Comparison of ENCODE assay signal across 8 cellular contexts in the genomic region with DNA sequence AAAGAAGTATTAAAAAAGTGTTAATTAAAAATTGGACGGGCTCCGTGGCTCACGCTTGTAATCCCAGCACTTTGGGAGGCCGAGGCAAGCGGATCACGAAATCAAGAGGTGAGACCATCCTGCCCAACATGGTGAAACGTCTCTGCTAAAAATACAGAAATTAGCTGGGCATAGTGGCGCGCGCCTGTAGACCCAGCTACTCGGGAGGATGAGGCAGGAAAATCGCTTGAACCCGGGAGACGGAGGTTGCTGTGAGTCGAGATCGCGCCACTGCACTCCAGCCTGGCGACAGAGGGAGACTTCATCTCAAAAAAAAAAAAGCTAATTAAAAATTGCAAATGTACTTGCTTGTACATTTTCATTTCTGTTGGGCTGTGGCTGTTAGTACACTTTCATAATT. TPM values are rescaled to one million over a fixed set of nuclear protein-coding genes. Genes with fewer than 3 reads are reported as not detected.
A peak's percentile ranks its signal among the peaks of the same experiment; 100 is the strongest.
DNase-seq lines count a peak whose midpoint lies in the region; ATAC-seq and TF ChIP-seq lines count a peak whose summit lies in the region.
"Not testable (repeated sequence)": the region's sequence is repeated elsewhere in the genome, so short reads cannot be mapped to it uniquely, and the experiment has no call there.

No MANE protein-coding gene starts in this region.

- H2BK120ac ChIP-seq in mesendoderm (ENCODE audit: low read depth, low read length) = not testable (repeated sequence)

- no CpG with 5 or more reads among the region's 18 CpGs for WGBS in mesendoderm (ENCODE audit: extremely low coverage, insufficient coverage, low lambda C conversion rate)
- WGBS in psoas muscle, 3 donors = 48 to 56% (median 53%) methylated on average over 18 of the region's 18 CpGs
- WGBS in upper lobe of left lung, 2 donors = 58 to 59% methylated on average over 18 of the region's 18 CpGs

- intact Hi-C loops in breast epithelium (cut with DNase I; ENCODE audit: low total_unique reads) = not testable (repeated sequence)
- intact Hi-C loops in psoas muscle (cut with DNase I) = loop anchor here in 1 of 2 donors (5.0 kb wide), 1 partner anchor 63 kb away; a partner anchor contains a TSS

- not testable (repeated sequence) for H2BK15ac ChIP-seq in mesendoderm (replicated peaks; ENCODE audit: low read depth)

- ATAC-seq in DND-41 (ENCODE audit: insufficient read depth, low read depth); psoas muscle; upper lobe of left lung (ENCODE audit: low FRiP score in 2 of 2): not testable (repeated sequence)

- H3K9ac ChIP-seq in DND-41 (ENCODE audit: low read depth, low read length) (peak overlapping the region; percentile 89), mesendoderm (ENCODE audit: low read length) (peak overlapping the region; percentile 91)

- not testable (repeated sequence) for H3K9me3 Mint-ChIP-seq in activated CD4-positive, alpha-beta T cell treated with anti-CD3 and anti-CD28 coated beads, Interleukin-2, amount 10 ng/mL, durations not matched to agents 7 days and 5 days

- H4K20me1 ChIP-seq in DND-41 (ENCODE audit: insufficient read depth, low read length) = peaks cover 43% of the 10 kb centered on the region

- DNase-seq in DND-41; MG63; activated CD4-positive, alpha-beta T cell treated with anti-CD3 and anti-CD28 coated beads, Interleukin-2, amount 10 ng/mL, durations not matched to agents 7 days and 5 days; breast epithelium (ENCODE audit: low spot score in 2 of 2); fibroblast of villous mesenchyme (ENCODE audit: low read depth); mesendoderm; psoas muscle; upper lobe of left lung: not testable (repeated sequence)

- H3K27me3 ChIP-seq in DND-41 (ENCODE audit: insufficient read depth, low read length, poor library complexity); MG63; breast epithelium; mesendoderm (ENCODE audit: insufficient read depth, low read length, poor library complexity); psoas muscle (ENCODE audit: insufficient read depth in 3 of 3, low read length in 2 of 3); upper lobe of left lung: not testable (repeated sequence)

- peaks cover 25% of the 10 kb centered on the region for H3K36me3 ChIP-seq in DND-41 (ENCODE audit: insufficient read depth, low read length)
- peaks cover 22% of the 10 kb centered on the region for H3K36me3 ChIP-seq in MG63
- not testable (repeated sequence) for H3K36me3 ChIP-seq in breast epithelium; mesendoderm (ENCODE audit: control insufficient read depth, insufficient read depth, low read length)
- peaks cover 0 to 21% of the 10 kb centered on the region in 2 donors for H3K36me3 ChIP-seq in psoas muscle (ENCODE audit: insufficient read depth in 1 of 2, low read depth in 1 of 2)
- H3K36me3 ChIP-seq in upper lobe of left lung = peaks cover 8 to 22% (median 10%) of the 10 kb centered on the region in 4 donors

- H2AK5ac ChIP-seq in mesendoderm (ENCODE audit: low read length) = not testable (repeated sequence)

- not testable (repeated sequence) for H3K4ac ChIP-seq in mesendoderm (ENCODE audit: low read depth, low read length)

- H3K79me2 ChIP-seq in DND-41 (ENCODE audit: insufficient read depth, low read length) = peaks cover 90% of the 10 kb centered on the region
- H3K79me2 ChIP-seq in mesendoderm (ENCODE audit: control insufficient read depth, insufficient read depth, low read length) = peaks cover 61% of the 10 kb centered on the region

- peaks cover 19% of the 10 kb centered on the region for H3K36me3 Mint-ChIP-seq in activated CD4-positive, alpha-beta T cell treated with anti-CD3 and anti-CD28 coated beads, Interleukin-2, amount 10 ng/mL, durations not matched to agents 7 days and 5 days (ENCODE audit: low read depth)

- H3K4me3 ChIP-seq in DND-41 (ENCODE audit: low read depth in 1 of 2, low read length in 2 of 2) (peak overlapping the region; percentile 92 to 98; a peak in 3 of 4 replicates), MG63 (peak overlapping the region; percentile 93), breast epithelium (peak overlapping the region; percentile 95 to 99 (median 97)), fibroblast of villous mesenchyme (ENCODE audit: low read depth, low read length) (peak overlapping the region; percentile 93), psoas muscle (peak overlapping the region; percentile 92), upper lobe of left lung (peak overlapping the region; percentile 84 to 99 (median 98))
- not testable (repeated sequence) for H3K4me3 ChIP-seq in mesendoderm (ENCODE audit: low read length)

- H3K4me2 ChIP-seq in DND-41 (ENCODE audit: insufficient read depth, low read length) = peak overlapping the region; percentile 93
- H3K4me2 ChIP-seq in mesendoderm (ENCODE audit: low read length) = peak overlapping the region; percentile 99

- H3K23ac ChIP-seq in mesendoderm (ENCODE audit: low read length) = not testable (repeated sequence)

- peak overlapping the region; percentile 42 for H3K27ac Mint-ChIP-seq in activated CD4-positive, alpha-beta T cell treated with anti-CD3 and anti-CD28 coated beads, Interleukin-2, amount 10 ng/mL, durations not matched to agents 7 days and 5 days

- not testable (repeated sequence) for TF ChIP-seq EP300 in upper lobe of left lung (IDR thresholded peaks at IDR 0.05)

- H4K5ac ChIP-seq in mesendoderm (ENCODE audit: low read length) = not testable (repeated sequence)

- CTCF ChIA-PET in activated CD4-positive, alpha-beta T cell treated with anti-CD3 and anti-CD28 coated beads, Interleukin-2, amount 10 ng/mL, durations not matched to agents 7 days and 5 days (lab: Charles Lee) = interaction anchor here (0.6 to 0.9 kb wide), 3 partner anchors 13 to 268 kb away, joined by 3 to 4 read pairs (median 3); no protein-coding TSS in a partner anchor

- H3K18ac ChIP-seq in mesendoderm (ENCODE audit: low read length) = not testable (repeated sequence)

- peak overlapping the region; percentile 88 for H3K4me3 Mint-ChIP-seq in activated CD4-positive, alpha-beta T cell treated with anti-CD3 and anti-CD28 coated beads, Interleukin-2, amount 10 ng/mL, durations not matched to agents 7 days and 5 days

- H4K8ac ChIP-seq in mesendoderm (ENCODE audit: low read depth, low read length) = not testable (repeated sequence)

- H2BK5ac ChIP-seq in mesendoderm (ENCODE audit: low read length) = not testable (repeated sequence)

- not testable (repeated sequence) for TF ChIP-seq CTCF in DND-41 (IDR thresholded peaks at IDR 0.05; ENCODE audit: borderline replicate concordance, extremely low read depth, low read length, poor library complexity, severe bottlenecking); breast epithelium (IDR thresholded peaks at IDR 0.05); fibroblast of villous mesenchyme (IDR thresholded peaks at IDR 0.05; ENCODE audit: insufficient read depth, low read depth, low read length); psoas muscle (IDR thresholded peaks at IDR 0.05); upper lobe of left lung (IDR thresholded peaks at IDR 0.05)

- POLR2A ChIA-PET in activated CD4-positive, alpha-beta T cell treated with anti-CD3 and anti-CD28 coated beads, Interleukin-2, amount 10 ng/mL, durations not matched to agents 7 days and 5 days (lab: Charles Lee) = not testable (repeated sequence)

- H3K27me3 Mint-ChIP-seq in activated CD4-positive, alpha-beta T cell treated with anti-CD3 and anti-CD28 coated beads, Interleukin-2, amount 10 ng/mL, durations not matched to agents 7 days and 5 days = not testable (repeated sequence)

- not testable (repeated sequence) for H2AFZ ChIP-seq in DND-41 (ENCODE audit: low read depth, low read length)

- H3K4me1 Mint-ChIP-seq in activated CD4-positive, alpha-beta T cell treated with anti-CD3 and anti-CD28 coated beads, Interleukin-2, amount 10 ng/mL, durations not matched to agents 7 days and 5 days = peaks cover 57% of the 10 kb centered on the region

- H3K27ac ChIP-seq in DND-41 (ENCODE audit: low read length); breast epithelium; mesendoderm (ENCODE audit: low read depth, low read length); psoas muscle: not testable (repeated sequence)
- peak overlapping the region in 1 of 4 donors; percentile 99 for H3K27ac ChIP-seq in upper lobe of left lung

- not testable (repeated sequence) for TF ChIP-seq POLR2A in breast epithelium (IDR thresholded peaks at IDR 0.05); upper lobe of left lung (IDR thresholded peaks at IDR 0.05)

- not testable (repeated sequence) for H3K9me3 ChIP-seq in DND-41 (ENCODE audit: insufficient read depth, low read length, severe bottlenecking); MG63; breast epithelium; psoas muscle; upper lobe of left lung

- peak overlapping the region; percentile 98 for H3K56ac ChIP-seq in mesendoderm (ENCODE audit: low read length)

- H3K4me1 ChIP-seq in DND-41 (ENCODE audit: insufficient read depth, low read length) = peaks cover 44% of the 10 kb centered on the region
- H3K4me1 ChIP-seq in breast epithelium = peaks cover 4 to 13% of the 10 kb centered on the region in 2 donors
- not testable (repeated sequence) for H3K4me1 ChIP-seq in mesendoderm (ENCODE audit: control insufficient read depth, low read depth, low read length)
- H3K4me1 ChIP-seq in psoas muscle = peaks cover 47% of the 10 kb centered on the region
- peaks cover 33 to 57% (median 48%) of the 10 kb centered on the region in 4 donors for H3K4me1 ChIP-seq in upper lobe of left lung

- peaks cover 23% of the 10 kb centered on the region for H3K79me1 ChIP-seq in mesendoderm (ENCODE audit: low read length)

RNA-seq across cellular contexts. Expression of a gene that starts 1.1 kb away (rescaled TPM):
- total RNA-seq in MG63 (2014; rRNA removed; shearing (Covaris generic); ENCODE audit: low replicate concordance) = 18.4 and 38.9 TPM in 2 replicates
- total RNA-seq in activated CD4-positive, alpha-beta T cell treated with anti-CD3 and anti-CD28 coated beads, Interleukin-2, amount 10 ng/mL, durations not matched to agents 7 days and 5 days = 10 to 100 TPM; 24.7 to 24.9 TPM
- total RNA-seq in breast epithelium (10 to 100 TPM; 26.5 to 41.9 (median 27.2) TPM), fibroblast of villous mesenchyme (22.9 and 32.0 TPM in 2 replicates), psoas muscle (100 to 1,000 TPM in 1 of 4 donors, 10 to 100 TPM in 3; 73.6 to 101 (median 80.0) TPM), upper lobe of left lung (10 to 100 TPM; 12.6 to 38.3 (median 28.6) TPM)
- polyA plus RNA-seq in mesendoderm (2013, experiment 1 of 2) = 27.1 TPM
- 28.2 TPM for polyA plus RNA-seq in mesendoderm (2013, experiment 2 of 2)
- polyA plus RNA-seq in psoas muscle = 100 to 1,000 TPM; 118 to 171 (median 141) TPM

RNA-seq across cellular contexts. Expression of a gene that starts 1.4 kb away (rescaled TPM):
- total RNA-seq in MG63 (2014; rRNA removed; shearing (Covaris generic); ENCODE audit: low replicate concordance) = 5.4 and 8.2 TPM in 2 replicates
- total RNA-seq in activated CD4-positive, alpha-beta T cell treated with anti-CD3 and anti-CD28 coated beads, Interleukin-2, amount 10 ng/mL, durations not matched to agents 7 days and 5 days = 10 to 100 TPM; 29.8 to 30.5 TPM
- total RNA-seq in breast epithelium (10 to 100 TPM; 29.5 to 45.4 (median 38.5) TPM), fibroblast of villous mesenchyme (28.3 and 42.7 TPM in 2 replicates), psoas muscle (10 to 100 TPM; 15.4 to 29.5 (median 23.2) TPM), upper lobe of left lung (10 to 100 TPM; 12.6 to 36.9 (median 27.1) TPM)
- polyA plus RNA-seq in mesendoderm (2013, experiment 1 of 2) = 22.9 TPM
- 21.8 TPM for polyA plus RNA-seq in mesendoderm (2013, experiment 2 of 2)
- polyA plus RNA-seq in psoas muscle = 10 to 100 TPM in 2 of 3 donors, 1 to 10 TPM in 1; 8.7 to 25.4 (median 14.1) TPM

RNA-seq across cellular contexts. Expression of a gene that starts 34.8 kb away (rescaled TPM):
- total RNA-seq in MG63 (2014; rRNA removed; shearing (Covaris generic); ENCODE audit: low replicate concordance) = 29.0 and 43.2 TPM in 2 replicates
- 1 to 10 TPM; 7.0 to 8.8 TPM for total RNA-seq in activated CD4-positive, alpha-beta T cell treated with anti-CD3 and anti-CD28 coated beads, Interleukin-2, amount 10 ng/mL, durations not matched to agents 7 days and 5 days
- 10 to 100 TPM; 10.7 to 17.7 (median 11.3) TPM for total RNA-seq in breast epithelium
- total RNA-seq in fibroblast of villous mesenchyme = 8.2 and 9.7 TPM in 2 replicates
- 9.6 TPM for polyA plus RNA-seq in mesendoderm (2013, experiment 1 of 2)
- 9.5 TPM for polyA plus RNA-seq in mesendoderm (2013, experiment 2 of 2)
- total RNA-seq in psoas muscle = 10 to 100 TPM in 1 of 4 donors, 1 to 10 TPM in 3; 6.5 to 12.7 (median 7.8) TPM
- polyA plus RNA-seq in psoas muscle = 10 to 100 TPM; 13.1 to 29.5 (median 13.3) TPM
- 10 to 100 TPM in 5 of 6 donors, 1 to 10 TPM in 1; 6.7 to 25.1 (median 15.0) TPM for total RNA-seq in upper lobe of left lung

RNA-seq across cellular contexts. Expression of a gene that starts 41.2 kb away (rescaled TPM):
- 34.9 and 45.2 TPM in 2 replicates for total RNA-seq in MG63 (2014; rRNA removed; shearing (Covaris generic); ENCODE audit: low replicate concordance)
- total RNA-seq in activated CD4-positive, alpha-beta T cell treated with anti-CD3 and anti-CD28 coated beads, Interleukin-2, amount 10 ng/mL, durations not matched to agents 7 days and 5 days = under 1 TPM; 0.52 to 0.67 TPM
- total RNA-seq in breast epithelium (100 to 1,000 TPM in 1 of 3 donors, 10 to 100 TPM in 2; 61.6 to 305 (median 83.2) TPM), fibroblast of villous mesenchyme (9.0 and 17.7 TPM in 2 replicates), psoas muscle (100 to 1,000 TPM in 1 of 4 donors, 10 to 100 TPM in 3; 19.5 to 116 (median 33.0) TPM), upper lobe of left lung (100 to 1,000 TPM; 168 to 303 (median 231) TPM)
- 162 TPM for polyA plus RNA-seq in mesendoderm (2013, experiment 1 of 2)
- polyA plus RNA-seq in mesendoderm (2013, experiment 2 of 2) = 164 TPM
- 100 to 1,000 TPM in 1 of 3 donors, 10 to 100 TPM in 2; 21.2 to 383 (median 67.0) TPM for polyA plus RNA-seq in psoas muscle
